Comparison of ENCODE assay signal across 11 cellular contexts in genomic region chr12:96192926-96193573, GRCh38. TPM values are rescaled to one million over a fixed set of nuclear protein-coding genes. Genes with fewer than 3 reads are reported as not detected.
A peak's percentile ranks its signal among the peaks of the same experiment; 100 is the strongest.
DNase-seq lines count a peak whose midpoint lies in the region; ATAC-seq and TF ChIP-seq lines count a peak whose summit lies in the region.
"Had no signal": no experiment of that assay in that cellular context is flagged by ENCODE, and none has a peak within 500 bp of the region (broad histone marks: within the 10 kb centered on the region; RNA-seq: fewer than 3 reads in every experiment).

No MANE protein-coding gene starts in this region.

- H3K36me3 Mint-ChIP-seq in T-helper 2 cell treated with Interferon-gamma antibody and Interleukin-4, amounts not matched to agents 5 μg/mL and 100 μg/mL, for 36 hours (ENCODE audit: low read depth) = peaks cover 5% of the 10 kb centered on the region

- H3K4me3 Mint-ChIP-seq in T-helper 2 cell treated with Interferon-gamma antibody and Interleukin-4, amounts not matched to agents 5 μg/mL and 100 μg/mL, for 36 hours = peak overlapping the region; percentile 78

- peak overlapping the region; percentile 62 for H3K27ac Mint-ChIP-seq in T-helper 2 cell treated with Interferon-gamma antibody and Interleukin-4, amounts not matched to agents 5 μg/mL and 100 μg/mL, for 36 hours

- H3K4me1 ChIP-seq in SJCRH30 (peaks cover 9% of the 10 kb centered on the region), right atrium auricular region (peaks cover 0 to 33% of the 10 kb centered on the region in 2 donors), smooth muscle cell (ENCODE audit: low read depth) (peaks cover 20% of the 10 kb centered on the region)

- no peak overlapping the region for H3K9ac ChIP-seq in smooth muscle cell (ENCODE audit: low read depth)

- 72% methylated on average over 9 of the region's 9 CpGs for WGBS in smooth muscle cell (ENCODE audit: low lambda C conversion rate)

- H3K27me3 Mint-ChIP-seq in T-helper 2 cell treated with Interferon-gamma antibody and Interleukin-4, amounts not matched to agents 5 μg/mL and 100 μg/mL, for 36 hours (ENCODE audit: low read depth) = peaks cover 2% of the 10 kb centered on the region

- H2AFZ ChIP-seq in smooth muscle cell (ENCODE audit: low read depth) = no peak overlapping the region

- H3F3A ChIP-seq in smooth muscle cell (ENCODE audit: low read depth) = peaks cover 34% of the 10 kb centered on the region

- H4K20me1 ChIP-seq in smooth muscle cell (ENCODE audit: low read depth) = no peaks in the 10 kb centered on the region

- H3K27me3 ChIP-seq in SJCRH30 = no peaks in the 10 kb centered on the region
- no peaks in the 10 kb centered on the region for H3K27me3 ChIP-seq in right atrium auricular region
- H3K27me3 ChIP-seq in smooth muscle cell (ENCODE audit: low read depth) = no peaks in the 10 kb centered on the region
- H3K27me3 ChIP-seq: pancreas had no signal

- no peak overlapping the region for H3K4me2 ChIP-seq in smooth muscle cell

- H3K79me2 ChIP-seq in smooth muscle cell (ENCODE audit: low read depth) = peaks cover 19% of the 10 kb centered on the region

- TF ChIP-seq CTCF in right atrium auricular region (IDR thresholded peaks at IDR 0.05) = no peak
- TF ChIP-seq CTCF in smooth muscle cell (IDR thresholded peaks at IDR 0.05; ENCODE audit: borderline replicate concordance, insufficient read depth, poor library complexity, severe bottlenecking) = no peak

- no peak for ATAC-seq in HG03342 (IDR thresholded peaks at IDR 0.05; ENCODE audit: unreplicated experiment)

- peaks cover 37% of the 10 kb centered on the region for H3K4me1 Mint-ChIP-seq in T-helper 2 cell treated with Interferon-gamma antibody and Interleukin-4, amounts not matched to agents 5 μg/mL and 100 μg/mL, for 36 hours (ENCODE audit: low read depth)

- no peaks in the 10 kb centered on the region for H3K9me3 ChIP-seq in SJCRH30 (replicated peaks)
- H3K9me3 ChIP-seq in right atrium auricular region = no peaks in the 10 kb centered on the region
- H3K9me3 ChIP-seq in smooth muscle cell (replicated peaks; ENCODE audit: low read depth) = no peaks in the 10 kb centered on the region
- H3K9me3 ChIP-seq: pancreas had no signal

- H3K27ac ChIP-seq in SJCRH30 = no peak overlapping the region; the same call in 1 of the 2 replicates
- H3K27ac ChIP-seq in right atrium auricular region = peak overlapping the region; percentile 78 to 79
- peak overlapping the region; percentile 65 for H3K27ac ChIP-seq in smooth muscle cell (ENCODE audit: low read depth)

- no peak for DNase-seq in T-helper 2 cell treated with Interferon-gamma antibody and Interleukin-4, amounts not matched to agents 5 μg/mL and 100 μg/mL, for 36 hours (ENCODE audit: low spot score)
- no peak for DNase-seq in T-helper 2 cell
- no peak for DNase-seq in SJCRH30
- DNase-seq in right atrium auricular region (ENCODE audit: low spot score) = no peak
- DNase-seq in smooth muscle cell (lab: John Stamatoyannopoulos, UW; ENCODE audit: unreplicated experiment) = no peak
- DNase-seq in LoVo (ENCODE audit: low spot score) = no peak
- no peak for DNase-seq in KBM-7
- DNase-seq: cerebellar nuclear complex, NCI-H1694 treated with DMSO at 0.1 percent for 48 hours had no signal

- H3K36me3 ChIP-seq in SJCRH30 (0 out of 2 replicates have a peak, but pooled peaks cover 3% of the 10 kb centered on the region), right atrium auricular region (no peaks in the 10 kb centered on the region), smooth muscle cell (ENCODE audit: low read depth) (no peaks in the 10 kb centered on the region)
- H3K36me3 ChIP-seq: pancreas had no signal

- in situ Hi-C loops in KBM-7 (cut with MboI; ENCODE audit: low pct_unique_long_range_greater_than_20kb, low sequenced_read_pairs) = no loop called here

- peak overlapping the region; percentile 99 for H3K4me3 ChIP-seq in SJCRH30
- H3K4me3 ChIP-seq in right atrium auricular region = no peak overlapping the region
- H3K4me3 ChIP-seq in smooth muscle cell = no peak overlapping the region

- no peaks in the 10 kb centered on the region for H3K9me3 Mint-ChIP-seq in T-helper 2 cell treated with Interferon-gamma antibody and Interleukin-4, amounts not matched to agents 5 μg/mL and 100 μg/mL, for 36 hours

RNA-seq across cellular contexts. Expression of gene ELK3, which starts 1.1 kb away (rescaled TPM):
- 31.8 and 34.0 TPM in 2 replicates for total RNA-seq in SJCRH30 (2014; rRNA removed; shearing (Covaris generic))
- total RNA-seq in right atrium auricular region (10 to 100 TPM; 15.1 to 16.3 TPM), smooth muscle cell (44.3 and 45.6 TPM in 2 replicates)
- 36.8 and 43.1 TPM in 2 replicates for polyA plus RNA-seq in smooth muscle cell
